6 cellular contexts compared by ENCODE assay signal in the genomic region with DNA sequence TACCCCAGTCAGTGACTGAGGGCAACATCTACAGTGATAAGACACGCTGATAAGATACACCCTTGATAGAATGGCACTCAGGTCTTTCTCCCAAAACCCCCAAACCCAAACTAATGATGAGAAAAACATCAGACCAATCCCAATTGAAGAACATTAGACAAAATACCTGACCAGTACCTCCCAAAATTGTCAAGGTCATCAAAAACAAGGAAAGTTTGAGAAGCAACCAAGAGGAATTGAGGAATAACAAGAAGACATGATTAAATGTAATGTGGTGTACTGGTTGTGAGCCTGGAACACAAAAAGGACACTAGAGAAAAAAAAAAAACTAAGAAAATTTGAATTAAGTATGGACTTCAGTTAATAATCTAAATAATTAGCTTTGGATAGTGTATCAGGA.
"Had no signal": no experiment of that assay in that cellular context is flagged by ENCODE, and none has a peak within 500 bp of the region (broad histone marks: within the 10 kb centered on the region; RNA-seq: fewer than 3 reads in every experiment).

No MANE protein-coding gene starts in this region.

- H3K9ac ChIP-seq: GM23248 had no signal

- H2AFZ ChIP-seq: GM23248 had no signal

- DNase-seq: GM23248, GOT3, H9, HCEC 1CT, KG1 had no signal

- H3K4me3 ChIP-seq: GM23248 had no signal

- H3K27ac ChIP-seq: GM23248, HL-60 had no signal
